In the genomic region with DNA sequence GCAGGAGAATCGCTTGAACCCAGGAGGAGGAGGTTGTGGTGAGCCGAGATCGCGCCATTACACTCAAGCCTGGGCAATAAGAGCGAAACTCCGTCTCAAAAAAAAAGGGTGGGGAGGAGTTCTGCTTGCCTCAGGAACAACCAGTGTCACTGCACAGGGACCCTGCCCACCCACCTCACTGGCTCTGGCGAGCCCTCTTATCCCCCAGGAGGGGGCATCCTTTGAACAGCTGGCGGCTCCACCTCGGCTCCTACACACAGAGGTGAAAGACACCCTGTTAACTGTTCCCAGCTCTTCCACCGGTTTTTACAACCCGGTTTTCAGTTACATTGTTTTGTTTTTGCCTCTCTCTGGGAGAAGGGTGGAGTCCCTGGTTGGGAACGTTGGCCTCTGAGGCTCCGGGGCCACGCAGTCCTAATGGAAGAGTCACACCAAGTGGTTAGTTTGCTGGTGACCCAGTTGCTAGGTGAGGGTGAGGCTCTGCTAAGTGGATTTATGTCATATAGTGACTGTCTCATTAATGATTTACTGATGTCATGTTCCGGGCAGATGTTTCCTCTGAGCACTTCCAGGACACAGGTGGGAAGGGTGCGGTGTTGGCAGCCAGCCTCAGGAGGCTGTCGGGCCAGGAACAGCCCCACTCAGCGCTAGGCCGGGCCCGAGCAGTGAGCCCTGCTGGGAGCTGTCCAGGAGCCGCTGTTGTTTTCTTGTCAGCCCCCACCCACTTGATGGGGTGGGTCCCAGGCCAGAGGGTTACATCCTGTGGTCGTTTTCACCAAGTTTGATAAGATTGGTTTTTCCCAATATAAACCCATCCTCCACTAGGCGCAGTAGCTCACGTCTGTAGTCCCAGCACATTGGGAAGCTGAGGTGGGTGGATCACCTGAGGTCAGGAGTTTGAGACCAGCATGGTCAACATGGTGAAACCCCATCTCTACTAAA, we compare ENCODE assay signal across 7 cellular contexts.
A peak's percentile ranks its signal among the peaks of the same experiment; 100 is the strongest.
DNase-seq lines count a peak whose midpoint lies in the region; ATAC-seq, FAIRE-seq and TF ChIP-seq lines count a peak whose summit lies in the region.
"Not testable (repeated sequence)": the region's sequence is repeated elsewhere in the genome, so short reads cannot be mapped to it uniquely, and the experiment has no call there.

No MANE protein-coding gene starts in this region.

- not testable (repeated sequence) for FAIRE-seq in kidney (lab: Jason Lieb, UNC)

- WGBS in heart right ventricle, 2 donors, result 59 to 65% methylated on average over 24 of the region's 24 CpGs
- 62 to 70% methylated on average over 24 of the region's 24 CpGs for whole genome bisulfite sequencing in lung, 2 donors

- not testable (repeated sequence) for H3K9ac ChIP-seq in kidney (ENCODE audit: low read length in 2 of 2)

- H3K36me3 ChIP-seq in heart right ventricle; kidney (ENCODE audit: control insufficient read depth in 1 of 2, insufficient read depth in 2 of 2, low read length in 2 of 2); lung (ENCODE audit: control insufficient read depth in 2 of 2, insufficient read depth in 2 of 2, low read length in 2 of 2): not testable (repeated sequence)

- not testable (repeated sequence) for H3K4me1 Mint-ChIP-seq in activated CD8-positive, alpha-beta T cell treated with anti-CD3 and anti-CD28 coated beads, Interleukin-2, amount 10 ng/mL, durations not matched to agents 7 days and 5 days (ENCODE audit: low read depth); osteocyte (ENCODE audit: unreplicated experiment); stimulated activated effector memory CD8-positive, alpha-beta T cell treated with anti-CD3 and anti-CD28 coated beads, Interleukin-12 subunit alpha, Interleukin-12 subunit beta, amount 100 ng/mL, for 72 hours

- peaks cover 41% of the 10 kb centered on the region for H3K9me3 Mint-ChIP-seq in activated CD8-positive, alpha-beta T cell treated with anti-CD3 and anti-CD28 coated beads, Interleukin-2, amount 10 ng/mL, durations not matched to agents 7 days and 5 days (ENCODE audit: insufficient read depth)
- H3K9me3 Mint-ChIP-seq in osteocyte (ENCODE audit: unreplicated experiment), result peaks cover 20% of the 10 kb centered on the region
- peaks cover 19% of the 10 kb centered on the region for H3K9me3 Mint-ChIP-seq in stimulated activated effector memory CD8-positive, alpha-beta T cell treated with anti-CD3 and anti-CD28 coated beads, Interleukin-12 subunit alpha, Interleukin-12 subunit beta, amount 100 ng/mL, for 72 hours

- intact Hi-C loops in heart right ventricle (cut with DNase I); kidney (cut with DNase I): not testable (repeated sequence)

- peak; percentile 18 for DNase-seq in activated CD8-positive, alpha-beta T cell treated with anti-CD3 and anti-CD28 coated beads, Interleukin-2, amount 10 ng/mL, durations not matched to agents 7 days and 5 days
- DNase-seq in foreskin keratinocyte, heart right ventricle: not testable (repeated sequence)
- peak; percentile 75 for DNase-seq in kidney
- peak; percentile 38 for DNase-seq in lung (ENCODE audit: low spot score)
- peak; percentile 88 for DNase-seq in osteocyte (ENCODE audit: extremely low spot score, unreplicated experiment)
- peak in 1 of 2 donors; percentile 50 for DNase-seq in stimulated activated effector memory CD8-positive, alpha-beta T cell treated with anti-CD3 and anti-CD28 coated beads, Interleukin-12 subunit alpha, Interleukin-12 subunit beta, amount 100 ng/mL, for 72 hours (ENCODE audit: low spot score in 2 of 2)

- peaks cover 0 to 88% (median 7%) of the 10 kb centered on the region in 11 donors for H3K9me3 ChIP-seq in heart right ventricle
- H3K9me3 ChIP-seq in kidney (ENCODE audit: control insufficient read depth in 1 of 2, low read length in 2 of 2), result peaks cover 5 to 17% of the 10 kb centered on the region in 2 donors
- peaks cover 0 to 34% of the 10 kb centered on the region in 2 donors for H3K9me3 ChIP-seq in lung (ENCODE audit: control insufficient read depth in 2 of 2, insufficient read depth in 1 of 2, low read length in 1 of 2)

- H3K4me3 ChIP-seq in heart right ventricle; kidney (ENCODE audit: low read length in 2 of 2); lung: not testable (repeated sequence)

- H3K4me3 Mint-ChIP-seq in activated CD8-positive, alpha-beta T cell treated with anti-CD3 and anti-CD28 coated beads, Interleukin-2, amount 10 ng/mL, durations not matched to agents 7 days and 5 days; osteocyte (ENCODE audit: unreplicated experiment); stimulated activated effector memory CD8-positive, alpha-beta T cell treated with anti-CD3 and anti-CD28 coated beads, Interleukin-12 subunit alpha, Interleukin-12 subunit beta, amount 100 ng/mL, for 72 hours: not testable (repeated sequence)

- not testable (repeated sequence) for ATAC-seq in activated CD8-positive, alpha-beta T cell treated with anti-CD3 and anti-CD28 coated beads, Interleukin-2, amount 10 ng/mL, durations not matched to agents 7 days and 5 days; lung (ENCODE audit: insufficient read depth, low FRiP score)
- ATAC-seq in foreskin keratinocyte (peak; percentile 7), heart right ventricle (peak in 5 of 8 donors; percentile 14 to 53 (median 32))
- peak; percentile 15 for ATAC-seq in stimulated activated effector memory CD8-positive, alpha-beta T cell treated with anti-CD3 and anti-CD28 coated beads, Interleukin-12 subunit alpha, Interleukin-12 subunit beta, amount 100 ng/mL, for 72 hours

- H3K27me3 ChIP-seq in foreskin keratinocyte; lung (ENCODE audit: control insufficient read depth, insufficient read depth): not testable (repeated sequence)
- H3K27me3 ChIP-seq in heart right ventricle, result peaks cover 0 to 30% (median 4%) of the 10 kb centered on the region in 7 donors

- not testable (repeated sequence) for TF ChIP-seq CTCF in foreskin keratinocyte (conservative IDR thresholded peaks at IDR 0.05); heart right ventricle (IDR thresholded peaks at IDR 0.05); kidney (IDR thresholded peaks at IDR 0.05; ENCODE audit: borderline replicate concordance, extremely low read depth, insufficient read depth); lung (IDR thresholded peaks at IDR 0.05; ENCODE audit: control extremely low read depth, extremely low read depth); osteocyte (IDR thresholded peaks at IDR 0.05)

- H3K27ac Mint-ChIP-seq in activated CD8-positive, alpha-beta T cell treated with anti-CD3 and anti-CD28 coated beads, Interleukin-2, amount 10 ng/mL, durations not matched to agents 7 days and 5 days; osteocyte (ENCODE audit: unreplicated experiment); stimulated activated effector memory CD8-positive, alpha-beta T cell treated with anti-CD3 and anti-CD28 coated beads, Interleukin-12 subunit alpha, Interleukin-12 subunit beta, amount 100 ng/mL, for 72 hours: not testable (repeated sequence)

- CTCF ChIA-PET in activated CD8-positive, alpha-beta T cell treated with anti-CD3 and anti-CD28 coated beads, Interleukin-2, amount 10 ng/mL, durations not matched to agents 7 days and 5 days (lab: Charles Lee), result not testable (repeated sequence)

- POLR2A ChIA-PET in activated CD8-positive, alpha-beta T cell treated with anti-CD3 and anti-CD28 coated beads, Interleukin-2, amount 10 ng/mL, durations not matched to agents 7 days and 5 days (lab: Charles Lee), result not testable (repeated sequence)

- H3K36me3 Mint-ChIP-seq in activated CD8-positive, alpha-beta T cell treated with anti-CD3 and anti-CD28 coated beads, Interleukin-2, amount 10 ng/mL, durations not matched to agents 7 days and 5 days (ENCODE audit: low read depth), result peaks cover 20% of the 10 kb centered on the region
- not testable (repeated sequence) for H3K36me3 Mint-ChIP-seq in osteocyte (ENCODE audit: unreplicated experiment); stimulated activated effector memory CD8-positive, alpha-beta T cell treated with anti-CD3 and anti-CD28 coated beads, Interleukin-12 subunit alpha, Interleukin-12 subunit beta, amount 100 ng/mL, for 72 hours

- H3K27me3 Mint-ChIP-seq in activated CD8-positive, alpha-beta T cell treated with anti-CD3 and anti-CD28 coated beads, Interleukin-2, amount 10 ng/mL, durations not matched to agents 7 days and 5 days (ENCODE audit: low read depth); osteocyte (ENCODE audit: unreplicated experiment): not testable (repeated sequence)

- not testable (repeated sequence) for H3K27ac ChIP-seq in foreskin keratinocyte; heart right ventricle; kidney (ENCODE audit: low read depth in 2 of 2, low read length in 2 of 2); lung (ENCODE audit: low read depth in 1 of 2, low read length in 1 of 2)

- not testable (repeated sequence) for H3K4me1 ChIP-seq in foreskin keratinocyte; heart right ventricle; kidney (ENCODE audit: control insufficient read depth in 1 of 2, insufficient read depth in 1 of 2, low read depth in 1 of 2, low read length in 2 of 2); lung (ENCODE audit: control insufficient read depth in 2 of 2, insufficient read depth in 2 of 2, low read length in 2 of 2)
